Comparison of ENCODE assay signal across 18 cellular contexts in genomic region chr5:159663986-159664385, GRCh38.
DNase-seq lines count a peak whose midpoint lies in the region; ATAC-seq and TF ChIP-seq lines count a peak whose summit lies in the region.
"Had no signal": no experiment of that assay in that cellular context is flagged by ENCODE, and none has a peak within 500 bp of the region (broad histone marks: within the 10 kb centered on the region; RNA-seq: fewer than 3 reads in every experiment).

No MANE protein-coding gene starts in this region.

- H3K9me2 ChIP-seq in GM23248 (ENCODE audit: insufficient read depth) = no peaks in the 10 kb centered on the region

- no peaks in the 10 kb centered on the region for H3K36me3 ChIP-seq in GM23248 (ENCODE audit: low read depth)
- H3K36me3 ChIP-seq: BE2C had no signal

- H3K9ac ChIP-seq in GM23248 = no peak overlapping the region

- H3K79me2 ChIP-seq in GM23248 (ENCODE audit: insufficient read depth) = no peaks in the 10 kb centered on the region

- H3K4me3 ChIP-seq in AG10803 (ENCODE audit: low read length) (no peak overlapping the region), GM23248 (no peak overlapping the region), choroid plexus epithelial cell (ENCODE audit: low read depth, low read length) (no peak overlapping the region)
- H3K4me3 ChIP-seq: K562 had no signal

- no peaks in the 10 kb centered on the region for H3K27me3 ChIP-seq in GM23248 (replicated peaks; ENCODE audit: insufficient read depth)
- H3K27me3 ChIP-seq: BE2C had no signal

- 44 to 56% methylated on average over 1 of the region's 1 CpG for WGBS in GM23248 (ENCODE audit: low coverage in 1 of 2, low lambda C conversion rate in 2 of 2, missing lambda C conversion rate in 2 of 2), 2 experiments

- TF ChIP-seq CTCF in AG10803 (conservative IDR thresholded peaks at IDR 0.05; ENCODE audit: low read length) (no peak), choroid plexus epithelial cell (conservative IDR thresholded peaks at IDR 0.05; ENCODE audit: low read depth, low read length) (no peak)

- H3K9me3 ChIP-seq in GM23248 (ENCODE audit: low read depth) = no peaks in the 10 kb centered on the region
- H3K9me3 ChIP-seq: BE2C, Caco-2 had no signal

- no peak overlapping the region for H2AFZ ChIP-seq in GM23248

- peak; percentile 9 for DNase-seq in AG10803 (ENCODE audit: low read depth)
- peak; percentile 30 for DNase-seq in GM23248
- peak; percentile 35 for DNase-seq in choroid plexus epithelial cell (ENCODE audit: low read depth)
- peak; percentile 34 for DNase-seq in iris pigment epithelial cell (ENCODE audit: low read depth)
- no peak for DNase-seq in RKO (ENCODE audit: low spot score)
- DNase-seq: BE2C; Caco-2; CD4-positive, alpha-beta T cell; DMS79; GDM1; HCEC 1CT; IMR-90 had no signal

- no peaks in the 10 kb centered on the region for H4K20me1 ChIP-seq in GM23248 (ENCODE audit: insufficient read depth)

- no peak overlapping the region for H3K27ac ChIP-seq in GM23248
- H3K27ac ChIP-seq: 22Rv1, C4-2B had no signal

- H3K4me2 ChIP-seq in GM23248 (ENCODE audit: unreplicated experiment) = no peak overlapping the region

- H3K4me1 ChIP-seq in GM23248 (ENCODE audit: insufficient read depth) = no peaks in the 10 kb centered on the region
- H3K4me1 ChIP-seq: BE2C had no signal

- H3F3A ChIP-seq in GM23248 (ENCODE audit: insufficient read depth) = no peaks in the 10 kb centered on the region

- ATAC-seq in HG02610 (IDR thresholded peaks at IDR 0.05; ENCODE audit: unreplicated experiment) (no peak), HG02884 (IDR thresholded peaks at IDR 0.05; ENCODE audit: unreplicated experiment) (no peak), GM19035 (IDR thresholded peaks at IDR 0.05; ENCODE audit: unreplicated experiment) (no peak)
- ATAC-seq: K562 had no signal

- in situ Hi-C loops in GM23248 (cut with MboI) = no loop called here
